In the genomic region with DNA sequence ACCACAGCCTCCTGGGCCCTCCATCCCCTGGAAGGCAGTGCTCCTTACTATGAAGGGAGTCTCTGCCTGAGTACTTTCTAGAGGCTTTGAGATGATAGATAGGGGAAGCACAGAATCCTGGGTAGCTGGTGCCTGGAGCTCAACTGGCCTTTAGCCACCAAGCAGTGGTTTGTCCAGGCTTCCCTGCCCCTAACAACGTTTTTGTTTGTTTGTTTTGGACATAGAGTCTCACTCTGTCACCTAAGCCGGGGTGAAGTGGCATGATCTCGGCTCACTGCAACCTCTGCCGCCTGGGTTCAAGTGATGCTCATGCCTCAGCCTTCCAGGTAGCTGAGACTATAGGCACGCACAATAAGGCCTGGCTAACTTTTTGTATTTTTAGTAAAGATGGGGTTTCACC, we compare ENCODE assay signal across 23 cellular contexts.
"Had no signal": no experiment of that assay in that cellular context is flagged by ENCODE, and none has a peak within 500 bp of the region (broad histone marks: within the 10 kb centered on the region; RNA-seq: fewer than 3 reads in every experiment).

No MANE protein-coding gene starts in this region.

- DNase-seq: Karpas-422, KBM-7, MM.1S, MV-4-11, NCI-H1092, NCI-H1105, NCI-H1417 treated with DMSO at 0.1 percent for 48 hours, NCI-H1436 treated with DMSO at 0.1 percent for 48 hours, NCI-H1694 treated with DMSO at 0.1 percent for 48 hours, NCI-H187 treated with DMSO at 0.1 percent for 48 hours, NCI-H2171, NCI-H226, NCI-H510A treated with DMSO at 0.1 percent for 48 hours, NCI-H524 treated with DMSO at 0.1 percent for 48 hours, NCI-H526 treated with DMSO at 0.1 percent for 48 hours, NCI-H774, PC-9, Right ventricle myocardium superior, RPMI8226, SHP77 treated with DMSO at 0.1 percent for 48 hours, SK-N-SH, SW 1271, T-helper 1 cell had no signal
